ENCODE assay signal across 1 cellular context in the genomic region with DNA sequence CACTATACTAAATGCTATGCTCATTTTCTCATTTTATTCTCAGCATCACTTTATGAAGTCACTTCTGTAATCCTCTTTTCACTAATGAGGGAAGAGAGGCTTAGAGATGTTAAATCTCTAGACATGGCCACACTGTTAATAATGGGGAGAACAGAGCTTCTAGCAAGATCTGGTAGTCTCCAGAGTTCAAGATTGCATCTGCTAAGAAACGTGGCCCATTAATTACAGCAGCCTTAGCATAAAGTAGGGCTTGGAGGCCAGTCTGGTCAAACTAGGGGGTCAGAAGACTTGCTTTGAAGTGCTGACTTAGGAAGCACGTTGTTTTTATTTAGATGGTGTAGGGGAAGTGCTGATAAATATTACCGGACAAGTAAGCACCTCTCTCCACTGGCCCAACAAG.
TF ChIP-seq lines count a peak whose summit lies in the region.

No MANE protein-coding gene starts in this region.

TF ChIP-seq in K562, 482 proteins besides CTCF, POLR2A, EP300 and RAD21 (continued from another document):
- TF ChIP-seq, protein P1, sequence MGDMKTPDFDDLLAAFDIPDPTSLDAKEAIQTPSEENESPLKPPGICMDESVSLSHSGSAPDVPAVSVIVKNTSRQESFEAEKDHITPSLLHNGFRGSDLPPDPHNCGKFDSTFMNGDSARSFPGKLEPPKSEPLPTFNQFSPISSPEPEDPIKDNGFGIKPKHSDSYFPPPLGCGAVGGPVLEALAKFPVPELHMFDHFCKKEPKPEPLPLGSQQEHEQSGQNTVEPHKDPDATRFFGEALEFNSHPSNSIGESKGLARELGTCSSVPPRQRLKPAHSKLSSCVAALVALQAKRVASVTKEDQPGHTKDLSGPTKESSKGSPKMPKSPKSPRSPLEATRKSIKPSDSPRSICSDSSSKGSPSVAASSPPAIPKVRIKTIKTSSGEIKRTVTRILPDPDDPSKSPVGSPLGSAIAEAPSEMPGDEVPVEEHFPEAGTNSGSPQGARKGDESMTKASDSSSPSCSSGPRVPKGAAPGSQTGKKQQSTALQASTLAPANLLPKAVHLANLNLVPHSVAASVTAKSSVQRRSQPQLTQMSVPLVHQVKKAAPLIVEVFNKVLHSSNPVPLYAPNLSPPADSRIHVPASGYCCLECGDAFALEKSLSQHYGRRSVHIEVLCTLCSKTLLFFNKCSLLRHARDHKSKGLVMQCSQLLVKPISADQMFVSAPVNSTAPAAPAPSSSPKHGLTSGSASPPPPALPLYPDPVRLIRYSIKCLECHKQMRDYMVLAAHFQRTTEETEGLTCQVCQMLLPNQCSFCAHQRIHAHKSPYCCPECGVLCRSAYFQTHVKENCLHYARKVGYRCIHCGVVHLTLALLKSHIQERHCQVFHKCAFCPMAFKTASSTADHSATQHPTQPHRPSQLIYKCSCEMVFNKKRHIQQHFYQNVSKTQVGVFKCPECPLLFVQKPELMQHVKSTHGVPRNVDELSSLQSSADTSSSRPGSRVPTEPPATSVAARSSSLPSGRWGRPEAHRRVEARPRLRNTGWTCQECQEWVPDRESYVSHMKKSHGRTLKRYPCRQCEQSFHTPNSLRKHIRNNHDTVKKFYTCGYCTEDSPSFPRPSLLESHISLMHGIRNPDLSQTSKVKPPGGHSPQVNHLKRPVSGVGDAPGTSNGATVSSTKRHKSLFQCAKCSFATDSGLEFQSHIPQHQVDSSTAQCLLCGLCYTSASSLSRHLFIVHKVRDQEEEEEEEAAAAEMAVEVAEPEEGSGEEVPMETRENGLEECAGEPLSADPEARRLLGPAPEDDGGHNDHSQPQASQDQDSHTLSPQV (IDR thresholded peaks at IDR 0.05): peak; percentile 87
- TF ChIP-seq PYGO2 (tag; IDR thresholded peaks at IDR 0.05) (no peak), ZNF316 (IDR thresholded peaks at IDR 0.05) (no peak), MXI1 (IDR thresholded peaks at IDR 0.05; ENCODE audit: low read depth, low read length) (no peak), ZNF212 (CRISPR knock-in tag; IDR thresholded peaks at IDR 0.05) (no peak), PHB2 (IDR thresholded peaks at IDR 0.05; ENCODE audit: low read depth) (no peak), GATAD2B (IDR thresholded peaks at IDR 0.05; ENCODE audit: borderline replicate concordance) (0 out of 2 replicates have a peak, but pooled peaks have one; percentile 55), RBFOX2 (IDR thresholded peaks at IDR 0.05; ENCODE audit: low read depth, low read length) (0 out of 2 replicates have a peak, but pooled peaks have one; percentile 0), ZFX (CRISPR knock-in tag; IDR thresholded peaks at IDR 0.05) (no peak), TFAM (CRISPR knock-in tag; conservative IDR thresholded peaks at IDR 0.05) (no peak), STAG1 (CRISPR knock-in tag; IDR thresholded peaks at IDR 0.05; ENCODE audit: borderline replicate concordance) (no peak), ZNF23 (CRISPR knock-in tag; IDR thresholded peaks at IDR 0.05) (no peak), ZNF354B (CRISPR knock-in tag; IDR thresholded peaks at IDR 0.05) (no peak), MEF2A (IDR thresholded peaks at IDR 0.05; ENCODE audit: control insufficient read depth, low read depth, low read length) (no peak), ZNF699 (CRISPR knock-in tag; IDR thresholded peaks at IDR 0.05; ENCODE audit: insufficient replicate concordance) (no peak), ZNF134 (CRISPR knock-in tag; conservative IDR thresholded peaks at IDR 0.05) (no peak), ATF1 (CRISPR knock-in tag; IDR thresholded peaks at IDR 0.05) (no peak), ATF1 (tag; IDR thresholded peaks at IDR 0.05) (no peak)
- TF ChIP-seq, protein P2, sequence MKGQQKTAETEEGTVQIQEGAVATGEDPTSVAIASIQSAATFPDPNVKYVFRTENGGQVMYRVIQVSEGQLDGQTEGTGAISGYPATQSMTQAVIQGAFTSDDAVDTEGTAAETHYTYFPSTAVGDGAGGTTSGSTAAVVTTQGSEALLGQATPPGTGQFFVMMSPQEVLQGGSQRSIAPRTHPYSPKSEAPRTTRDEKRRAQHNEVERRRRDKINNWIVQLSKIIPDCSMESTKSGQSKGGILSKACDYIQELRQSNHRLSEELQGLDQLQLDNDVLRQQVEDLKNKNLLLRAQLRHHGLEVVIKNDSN (CRISPR knock-in tag; IDR thresholded peaks at IDR 0.05): no peak
- TF ChIP-seq, protein P3, sequence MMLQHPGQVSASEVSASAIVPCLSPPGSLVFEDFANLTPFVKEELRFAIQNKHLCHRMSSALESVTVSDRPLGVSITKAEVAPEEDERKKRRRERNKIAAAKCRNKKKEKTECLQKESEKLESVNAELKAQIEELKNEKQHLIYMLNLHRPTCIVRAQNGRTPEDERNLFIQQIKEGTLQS (IDR thresholded peaks at IDR 0.05): no peak
- TF ChIP-seq, protein P3 (CRISPR knock-in tag; conservative IDR thresholded peaks at IDR 0.05): no peak
- TF ChIP-seq, protein P4, sequence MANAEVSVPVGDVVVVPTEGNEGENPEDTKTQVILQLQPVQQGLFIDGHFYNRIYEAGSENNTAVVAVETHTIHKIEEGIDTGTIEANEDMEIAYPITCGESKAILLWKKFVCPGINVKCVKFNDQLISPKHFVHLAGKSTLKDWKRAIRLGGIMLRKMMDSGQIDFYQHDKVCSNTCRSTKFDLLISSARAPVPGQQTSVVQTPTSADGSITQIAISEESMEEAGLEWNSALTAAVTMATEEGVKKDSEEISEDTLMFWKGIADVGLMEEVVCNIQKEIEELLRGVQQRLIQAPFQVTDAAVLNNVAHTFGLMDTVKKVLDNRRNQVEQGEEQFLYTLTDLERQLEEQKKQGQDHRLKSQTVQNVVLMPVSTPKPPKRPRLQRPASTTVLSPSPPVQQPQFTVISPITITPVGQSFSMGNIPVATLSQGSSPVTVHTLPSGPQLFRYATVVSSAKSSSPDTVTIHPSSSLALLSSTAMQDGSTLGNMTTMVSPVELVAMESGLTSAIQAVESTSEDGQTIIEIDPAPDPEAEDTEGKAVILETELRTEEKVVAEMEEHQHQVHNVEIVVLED (CRISPR knock-in tag; IDR thresholded peaks at IDR 0.05): no peak
- TF ChIP-seq, protein P5, sequence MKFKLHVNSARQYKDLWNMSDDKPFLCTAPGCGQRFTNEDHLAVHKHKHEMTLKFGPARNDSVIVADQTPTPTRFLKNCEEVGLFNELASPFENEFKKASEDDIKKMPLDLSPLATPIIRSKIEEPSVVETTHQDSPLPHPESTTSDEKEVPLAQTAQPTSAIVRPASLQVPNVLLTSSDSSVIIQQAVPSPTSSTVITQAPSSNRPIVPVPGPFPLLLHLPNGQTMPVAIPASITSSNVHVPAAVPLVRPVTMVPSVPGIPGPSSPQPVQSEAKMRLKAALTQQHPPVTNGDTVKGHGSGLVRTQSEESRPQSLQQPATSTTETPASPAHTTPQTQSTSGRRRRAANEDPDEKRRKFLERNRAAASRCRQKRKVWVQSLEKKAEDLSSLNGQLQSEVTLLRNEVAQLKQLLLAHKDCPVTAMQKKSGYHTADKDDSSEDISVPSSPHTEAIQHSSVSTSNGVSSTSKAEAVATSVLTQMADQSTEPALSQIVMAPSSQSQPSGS (CRISPR knock-in tag; IDR thresholded peaks at IDR 0.05): no peak
- TF ChIP-seq, protein P6, sequence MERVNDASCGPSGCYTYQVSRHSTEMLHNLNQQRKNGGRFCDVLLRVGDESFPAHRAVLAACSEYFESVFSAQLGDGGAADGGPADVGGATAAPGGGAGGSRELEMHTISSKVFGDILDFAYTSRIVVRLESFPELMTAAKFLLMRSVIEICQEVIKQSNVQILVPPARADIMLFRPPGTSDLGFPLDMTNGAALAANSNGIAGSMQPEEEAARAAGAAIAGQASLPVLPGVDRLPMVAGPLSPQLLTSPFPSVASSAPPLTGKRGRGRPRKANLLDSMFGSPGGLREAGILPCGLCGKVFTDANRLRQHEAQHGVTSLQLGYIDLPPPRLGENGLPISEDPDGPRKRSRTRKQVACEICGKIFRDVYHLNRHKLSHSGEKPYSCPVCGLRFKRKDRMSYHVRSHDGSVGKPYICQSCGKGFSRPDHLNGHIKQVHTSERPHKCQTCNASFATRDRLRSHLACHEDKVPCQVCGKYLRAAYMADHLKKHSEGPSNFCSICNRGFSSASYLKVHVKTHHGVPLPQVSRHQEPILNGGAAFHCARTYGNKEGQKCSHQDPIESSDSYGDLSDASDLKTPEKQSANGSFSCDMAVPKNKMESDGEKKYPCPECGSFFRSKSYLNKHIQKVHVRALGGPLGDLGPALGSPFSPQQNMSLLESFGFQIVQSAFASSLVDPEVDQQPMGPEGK (CRISPR knock-in tag; IDR thresholded peaks at IDR 0.05; ENCODE audit: borderline replicate concordance): no peak
- TF ChIP-seq, protein P7, sequence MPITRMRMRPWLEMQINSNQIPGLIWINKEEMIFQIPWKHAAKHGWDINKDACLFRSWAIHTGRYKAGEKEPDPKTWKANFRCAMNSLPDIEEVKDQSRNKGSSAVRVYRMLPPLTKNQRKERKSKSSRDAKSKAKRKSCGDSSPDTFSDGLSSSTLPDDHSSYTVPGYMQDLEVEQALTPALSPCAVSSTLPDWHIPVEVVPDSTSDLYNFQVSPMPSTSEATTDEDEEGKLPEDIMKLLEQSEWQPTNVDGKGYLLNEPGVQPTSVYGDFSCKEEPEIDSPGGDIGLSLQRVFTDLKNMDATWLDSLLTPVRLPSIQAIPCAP (CRISPR knock-in tag; IDR thresholded peaks at IDR 0.05; ENCODE audit: borderline replicate concordance): no peak
- TF ChIP-seq, protein P8, sequence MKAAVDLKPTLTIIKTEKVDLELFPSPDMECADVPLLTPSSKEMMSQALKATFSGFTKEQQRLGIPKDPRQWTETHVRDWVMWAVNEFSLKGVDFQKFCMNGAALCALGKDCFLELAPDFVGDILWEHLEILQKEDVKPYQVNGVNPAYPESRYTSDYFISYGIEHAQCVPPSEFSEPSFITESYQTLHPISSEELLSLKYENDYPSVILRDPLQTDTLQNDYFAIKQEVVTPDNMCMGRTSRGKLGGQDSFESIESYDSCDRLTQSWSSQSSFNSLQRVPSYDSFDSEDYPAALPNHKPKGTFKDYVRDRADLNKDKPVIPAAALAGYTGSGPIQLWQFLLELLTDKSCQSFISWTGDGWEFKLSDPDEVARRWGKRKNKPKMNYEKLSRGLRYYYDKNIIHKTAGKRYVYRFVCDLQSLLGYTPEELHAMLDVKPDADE (conservative IDR thresholded peaks at IDR 0.05; ENCODE audit: control insufficient read depth, low read depth, low read length): no peak
